ENCODE assay signal across 8 cellular contexts in genomic region chr11:45339754-45340519, GRCh38. TPM values are rescaled to one million over a fixed set of nuclear protein-coding genes. Genes with fewer than 3 reads are reported as not detected.
DNase-seq lines count a peak whose midpoint lies in the region; ATAC-seq and TF ChIP-seq lines count a peak whose summit lies in the region.

No MANE protein-coding gene starts in this region.

- CTCF ChIA-PET in activated CD8-positive, alpha-beta T cell treated with anti-CD3 and anti-CD28 coated beads for 36 hours (lab: Charles Lee): interaction anchor here (0.6 to 5.7 kb wide), 22 partner anchors 8 to 780 kb away, joined by 3 to 31 read pairs (median 6); no protein-coding TSS in a partner anchor

- no peaks in the 10 kb centered on the region for H3K36me3 Mint-ChIP-seq in activated CD8-positive, alpha-beta T cell treated with anti-CD3 and anti-CD28 coated beads for 36 hours (ENCODE audit: low read depth)

- H3K27me3 Mint-ChIP-seq in activated CD8-positive, alpha-beta T cell treated with anti-CD3 and anti-CD28 coated beads for 36 hours: peaks cover 10% of the 10 kb centered on the region

- ATAC-seq in GM19467 (IDR thresholded peaks at IDR 0.05; ENCODE audit: unreplicated experiment) (peak; percentile 83), HG03575 (IDR thresholded peaks at IDR 0.05; ENCODE audit: extremely low read depth, insufficient number of reproducible peaks, low FRiP score, unreplicated experiment) (peak; percentile 82)
- ATAC-seq in activated CD8-positive, alpha-beta T cell treated with anti-CD3 and anti-CD28 coated beads for 36 hours: peak; percentile 100

- POLR2A ChIA-PET in activated CD8-positive, alpha-beta T cell treated with anti-CD3 and anti-CD28 coated beads for 36 hours (lab: Charles Lee): no interaction called here

- H3K27ac Mint-ChIP-seq in activated CD8-positive, alpha-beta T cell treated with anti-CD3 and anti-CD28 coated beads for 36 hours: no peak overlapping the region

- intact Hi-C loops in activated CD8-positive, alpha-beta T cell treated with anti-CD3 and anti-CD28 coated beads for 36 hours (cut with micrococcal nuclease): loop anchor here (5.0 kb wide), 1 partner anchor 432 kb away; no protein-coding TSS in a partner anchor

- peak; percentile 89 for TF ChIP-seq CTCF in activated CD8-positive, alpha-beta T cell treated with anti-CD3 and anti-CD28 coated beads for 36 hours (IDR thresholded peaks at IDR 0.05)

- DNase-seq in COLO668 (lab: John Stamatoyannopoulos, UW; ENCODE audit: unreplicated experiment): peak; percentile 91
- peak; percentile 81 for DNase-seq in NCI-H82 treated with DMSO at 0.1 percent for 48 hours (lab: John Stamatoyannopoulos, UW; ENCODE audit: unreplicated experiment)
- peak; percentile 98 for DNase-seq in activated CD8-positive, alpha-beta T cell treated with anti-CD3 and anti-CD28 coated beads for 36 hours
- peak; percentile 86 for DNase-seq in effector CD4-positive, alpha-beta T cell
- DNase-seq in medulla oblongata (ENCODE audit: extremely low spot score): peak; percentile 92
- DNase-seq in stimulated activated CD8-positive, alpha-beta memory T cell treated with anti-CD3 and anti-CD28 coated beads, Interleukin-12 subunit alpha, Interleukin-12 subunit beta, amount 100 ng/mL, for 24 hours (ENCODE audit: extremely low read depth): peak; percentile 82

- no peaks in the 10 kb centered on the region for H3K9me3 Mint-ChIP-seq in activated CD8-positive, alpha-beta T cell treated with anti-CD3 and anti-CD28 coated beads for 36 hours

- peaks cover 10% of the 10 kb centered on the region for H3K4me1 Mint-ChIP-seq in activated CD8-positive, alpha-beta T cell treated with anti-CD3 and anti-CD28 coated beads for 36 hours (ENCODE audit: low read depth)

- H3K4me3 Mint-ChIP-seq in activated CD8-positive, alpha-beta T cell treated with anti-CD3 and anti-CD28 coated beads for 36 hours: peak overlapping the region; percentile 55

RNA-seq across cellular contexts. Expression of gene SYT13, which starts 53.8 kb away (rescaled TPM):
- total RNA-seq in activated CD8-positive, alpha-beta T cell treated with anti-CD3 and anti-CD28 coated beads for 36 hours: not detected

Comparison
In these comparisons a context has a peak if more than half of its experiments do, and no peak if none do; other contexts are left out.
1. Peak in every context shown above with its lines: DNase-seq and ATAC-seq.